Comparison of ENCODE assay signal across 22 cellular contexts in genomic region chr4:7301126-7301785, GRCh38.
"Had no signal": no experiment of that assay in that cellular context is flagged by ENCODE, and none has a peak within 500 bp of the region (broad histone marks: within the 10 kb centered on the region; RNA-seq: fewer than 3 reads in every experiment).

No MANE protein-coding gene starts in this region.

- H3K36me3 Mint-ChIP-seq: memory B cell; mesothelial cell of epicardium; natural killer cell; stimulated activated memory B cell treated with anti-CD40 and anti-IgM and Interleukin-4, amounts not matched to agents 10 μg/mL and 1 μg/mL and 100 μg/mL, for 72 hours had no signal

- H3K27me3 ChIP-seq: dorsolateral prefrontal cortex had no signal

- H3K4me3 Mint-ChIP-seq: memory B cell; mesothelial cell of epicardium; natural killer cell; stimulated activated memory B cell treated with anti-CD40 and anti-IgM and Interleukin-4, amounts not matched to agents 10 μg/mL and 1 μg/mL and 100 μg/mL, for 72 hours; stimulated activated naive CD8-positive, alpha-beta T cell treated with anti-CD3 and anti-CD28 coated beads, Interleukin-15, amount 100 ng/mL, for 72 hours had no signal

- ATAC-seq: heart left ventricle; left lobe of liver; lower lobe of right lung; natural killer cell; sciatic nerve; stimulated activated memory B cell treated with anti-CD40 and anti-IgM and Interleukin-4, amounts not matched to agents 10 μg/mL and 1 μg/mL and 100 μg/mL, for 72 hours; stimulated activated naive CD8-positive, alpha-beta T cell treated with anti-CD3 and anti-CD28 coated beads, Interleukin-15, amount 100 ng/mL, for 72 hours had no signal

- H3K9me3 ChIP-seq: heart left ventricle, lower lobe of right lung, neutrophil, spleen, thoracic aorta, transverse colon had no signal

- H3K36me3 ChIP-seq: heart left ventricle, lower lobe of right lung, neutrophil, spleen, thoracic aorta, transverse colon had no signal

- H3K27ac Mint-ChIP-seq: memory B cell; mesothelial cell of epicardium; natural killer cell; stimulated activated memory B cell treated with anti-CD40 and anti-IgM and Interleukin-4, amounts not matched to agents 10 μg/mL and 1 μg/mL and 100 μg/mL, for 72 hours; stimulated activated naive CD8-positive, alpha-beta T cell treated with anti-CD3 and anti-CD28 coated beads, Interleukin-15, amount 100 ng/mL, for 72 hours had no signal

- H3K27ac ChIP-seq: coronary artery, heart left ventricle, lower lobe of right lung, neutrophil, spleen, thoracic aorta, transverse colon had no signal

- H3K9me3 Mint-ChIP-seq: memory B cell; mesothelial cell of epicardium; natural killer cell; stimulated activated memory B cell treated with anti-CD40 and anti-IgM and Interleukin-4, amounts not matched to agents 10 μg/mL and 1 μg/mL and 100 μg/mL, for 72 hours; stimulated activated naive CD8-positive, alpha-beta T cell treated with anti-CD3 and anti-CD28 coated beads, Interleukin-15, amount 100 ng/mL, for 72 hours had no signal

- FAIRE-seq: islet of Langerhans had no signal

- H3K4me3 ChIP-seq: coronary artery, dorsolateral prefrontal cortex, heart left ventricle, lower lobe of right lung, spleen, thoracic aorta, transverse colon had no signal

- H3K4me1 ChIP-seq: heart left ventricle, lower lobe of right lung, spleen, transverse colon had no signal

- DNase-seq: dorsolateral prefrontal cortex; effector CD8-positive, alpha-beta T cell; foreskin melanocyte; hypothalamus; lower lobe of right lung; natural killer cell; spleen; stimulated activated CD4-positive, alpha-beta T cell treated with anti-CD3 and anti-CD28 coated beads, Interleukin-15, amount 100 ng/mL, for 24 hours; stimulated activated CD4-positive, alpha-beta T cell treated with anti-CD3 and anti-CD28 coated beads, Interleukin-1b, Interleukin-23, amount 100 ng/mL, for 48 hours; stimulated activated CD4-positive, alpha-beta T cell treated with anti-CD3 and anti-CD28 coated beads, Interleukin-4, amount 100 ng/mL, for 24 hours; stimulated activated naive CD8-positive, alpha-beta T cell treated with anti-CD3 and anti-CD28 coated beads, Interleukin-15, amount 100 ng/mL, for 72 hours; transverse colon had no signal

- H3K4me1 Mint-ChIP-seq: memory B cell; mesothelial cell of epicardium; stimulated activated memory B cell treated with anti-CD40 and anti-IgM and Interleukin-4, amounts not matched to agents 10 μg/mL and 1 μg/mL and 100 μg/mL, for 72 hours; stimulated activated naive CD8-positive, alpha-beta T cell treated with anti-CD3 and anti-CD28 coated beads, Interleukin-15, amount 100 ng/mL, for 72 hours had no signal
